In the genomic region with DNA sequence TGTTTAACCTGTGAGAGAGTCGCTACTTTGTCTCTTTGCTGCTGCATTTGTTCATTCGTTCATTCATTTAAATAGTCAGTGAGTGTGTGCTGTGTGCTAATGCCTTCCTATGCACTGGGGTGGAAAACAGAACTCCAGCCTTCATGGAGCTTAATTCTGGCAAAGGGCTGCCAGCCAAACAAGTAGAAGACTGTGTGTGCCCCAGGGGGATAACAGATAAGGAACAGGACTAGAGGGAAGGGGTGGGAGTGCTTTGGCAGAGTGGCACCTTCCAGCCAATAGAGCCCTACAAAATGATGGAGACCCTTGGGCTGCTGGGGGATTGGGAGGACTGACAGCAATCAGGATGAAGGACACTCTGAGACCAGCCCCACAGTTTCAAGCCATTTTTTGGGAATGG, we compare ENCODE assay signal across 21 cellular contexts.
DNase-seq lines count a peak whose midpoint lies in the region; ATAC-seq and TF ChIP-seq lines count a peak whose summit lies in the region.
"Had no signal": no experiment of that assay in that cellular context is flagged by ENCODE, and none has a peak within 500 bp of the region (broad histone marks: within the 10 kb centered on the region; RNA-seq: fewer than 3 reads in every experiment).

No MANE protein-coding gene starts in this region.

- H4K91ac ChIP-seq in IMR-90 (ENCODE audit: insufficient read depth, low read depth, low read length): no peak overlapping the region

- H3K4me1 ChIP-seq in IMR-90 (ENCODE audit: control insufficient read depth, insufficient read depth, low read length) (peaks cover 23% of the 10 kb centered on the region), right lobe of liver (no peaks in the 10 kb centered on the region)

- peaks cover 81% of the 10 kb centered on the region for H3K4me1 Mint-ChIP-seq in neural crest cell

- no peak overlapping the region for H2BK15ac ChIP-seq in IMR-90 (ENCODE audit: low read depth, low read length)

- H3K36me3 Mint-ChIP-seq in neural crest cell (ENCODE audit: low read depth): peaks cover 3% of the 10 kb centered on the region
- H3K36me3 Mint-ChIP-seq: natural killer cell had no signal

- H3K36me3 ChIP-seq in IMR-90 (ENCODE audit: control insufficient read depth, insufficient read depth, low read length) (no peaks in the 10 kb centered on the region), right lobe of liver (no peaks in the 10 kb centered on the region)
- H3K36me3 ChIP-seq: HAP-1, upper lobe of left lung had no signal

- H3K9me3 Mint-ChIP-seq in neural crest cell: no peaks in the 10 kb centered on the region
- H3K9me3 Mint-ChIP-seq: activated T-helper 1 cell treated with anti-CD3 and anti-CD28 coated beads, Interleukin-12 subunit alpha, Interleukin-12 subunit beta, Interleukin-2, Interleukin-4 antibody, amounts not matched to agents 30 ng/mL and 10 ng/mL and 1 ng/mL, durations not matched to agents 14 hours and 24 hours and 36 hours; natural killer cell had no signal

- TF ChIP-seq CTCF in AG04450 (IDR thresholded peaks at IDR 0.05; ENCODE audit: low read depth, low read length) (no peak), IMR-90 (conservative IDR thresholded peaks at IDR 0.05; ENCODE audit: low read depth, low read length) (no peak), neural crest cell (conservative IDR thresholded peaks at IDR 0.05) (no peak), right lobe of liver (IDR thresholded peaks at IDR 0.05) (no peak), lower leg skin (IDR thresholded peaks at IDR 0.05) (no peak)

- no peak overlapping the region for H3K14ac ChIP-seq in IMR-90 (replicated peaks; ENCODE audit: low read depth, low read length)

- no peak overlapping the region for H4K8ac ChIP-seq in IMR-90 (ENCODE audit: low read depth in 2 of 2, low read length in 2 of 2)

- TF ChIP-seq POLR2A in IMR-90 (IDR thresholded peaks at IDR 0.05; ENCODE audit: low read depth, low read length) (no peak), right lobe of liver (IDR thresholded peaks at IDR 0.05) (no peak), lower leg skin (IDR thresholded peaks at IDR 0.05) (no peak)

- H3K9me3 ChIP-seq in AG04450 (ENCODE audit: control insufficient read depth, insufficient read depth, low read length) (no peaks in the 10 kb centered on the region; the same call in 1 of the 2 replicates), IMR-90 (ENCODE audit: control insufficient read depth, insufficient read depth, low read length) (no peaks in the 10 kb centered on the region), right lobe of liver (no peaks in the 10 kb centered on the region)
- H3K9me3 ChIP-seq: A549, HAP-1, upper lobe of left lung had no signal

- no peak overlapping the region for H3K4ac ChIP-seq in IMR-90 (ENCODE audit: low read depth, low read length)

- no peak overlapping the region for H2AFZ ChIP-seq in IMR-90 (replicated peaks; ENCODE audit: low read length, poor library complexity)

- H3K27ac ChIP-seq in AG04450 (ENCODE audit: low read depth, low read length) (peak overlapping the region; percentile 0), IMR-90 (ENCODE audit: insufficient read depth, low read length) (no peak overlapping the region), caudate nucleus (ENCODE audit: low read depth, low read length) (peak overlapping the region; percentile 63), right lobe of liver (no peak overlapping the region)
- H3K27ac ChIP-seq: A549, upper lobe of left lung had no signal

- no peak overlapping the region for H2BK5ac ChIP-seq in IMR-90 (ENCODE audit: low read depth, low read length, poor library complexity, severe bottlenecking)

- peaks cover 3% of the 10 kb centered on the region; the same call in 1 of the 2 replicates for H4K20me1 ChIP-seq in IMR-90 (ENCODE audit: insufficient read depth, low read length)

- peaks cover 5% of the 10 kb centered on the region for H3K27me3 ChIP-seq in AG04450 (ENCODE audit: control insufficient read depth, insufficient read depth, low read length)
- H3K27me3 ChIP-seq in IMR-90 (ENCODE audit: control insufficient read depth, insufficient read depth, low read length): no peaks in the 10 kb centered on the region
- H3K27me3 ChIP-seq in right lobe of liver: no peaks in the 10 kb centered on the region
- H3K27me3 ChIP-seq: upper lobe of left lung had no signal

- H2AK5ac ChIP-seq in IMR-90 (ENCODE audit: low read depth, low read length): 0 out of 2 replicates have a peak overlapping the region, but pooled peaks have one; percentile 8

- H3K79me1 ChIP-seq in IMR-90 (ENCODE audit: low read depth in 1 of 2, low read length in 2 of 2): peaks cover 7 to 21% of the 10 kb centered on the region in 2 experiments

- intact Hi-C loops in IMR-90 (cut with micrococcal nuclease): no loop called here
- intact Hi-C loops in right lobe of liver (cut with DNase I): no loop called here
- intact Hi-C loops in lower leg skin (cut with DNase I; ENCODE audit: low total_unique reads): no loop called here

- in situ Hi-C loops in IMR-90 (cut with MboI; ENCODE audit: low sequenced_read_pairs): no loop called here

- H2AK9ac ChIP-seq in IMR-90 (replicated peaks; ENCODE audit: low read depth, low read length, poor library complexity): no peak overlapping the region

- POLR2A ChIA-PET in AG04450 (lab: Yijun Ruan, JAX) (no interaction called here), IMR-90 (lab: Charles Lee; ENCODE audit: unreplicated experiment) (no interaction called here)

- DNase-seq in AG04450 (ENCODE audit: low read depth, low spot score): no peak
- no peak for DNase-seq in IMR-90
- no peak for DNase-seq in caudate nucleus (lab: John Stamatoyannopoulos, UW)
- DNase-seq in neural crest cell (ENCODE audit: low read depth, low spot score): no peak
- DNase-seq in right lobe of liver: no peak
- DNase-seq in lower leg skin (ENCODE audit: low spot score in 2 of 2): no peak
- DNase-seq: left colon, natural killer cell, NCI-H1105 treated with DMSO at 0.1 percent for 48 hours, NCI-H2081, NCI-H226, NCI-H82, SHP77, T1000, upper lobe of left lung had no signal

- H4K5ac ChIP-seq in IMR-90 (ENCODE audit: low read depth, low read length): no peak overlapping the region

- no peak overlapping the region for H3K9ac ChIP-seq in IMR-90 (ENCODE audit: low read depth, low read length)

- no CpG with 5 or more reads among the region's 2 CpGs for WGBS in IMR-90 (ENCODE audit: extremely low coverage in 2 of 2, insufficient read length in 1 of 2), 2 experiments
- WGBS in right lobe of liver (ENCODE audit: insufficient coverage, low coverage, low lambda C conversion rate, missing lambda C conversion rate): 65% methylated on average over 2 of the region's 2 CpGs
- WGBS in lower leg skin, 2 donors: 85 to 89% methylated on average over 2 of the region's 2 CpGs

- H3K18ac ChIP-seq in IMR-90 (ENCODE audit: low read depth, low read length): no peak overlapping the region

- no peak overlapping the region for H2BK20ac ChIP-seq in IMR-90 (ENCODE audit: low read depth, low read length)

- ATAC-seq in IMR-90 (ENCODE audit: low read depth) (no peak), HG02970 (IDR thresholded peaks at IDR 0.05; ENCODE audit: low FRiP score, unreplicated experiment) (no peak), HG02588 (IDR thresholded peaks at IDR 0.05; ENCODE audit: unreplicated experiment) (no peak), right lobe of liver (no peak)
- ATAC-seq: A549; activated naive CD4-positive, alpha-beta T cell treated with anti-CD3 and anti-CD28 coated beads, Interleukin-2, amount 50 U/mL, for 72 hours; left colon; natural killer cell had no signal

- no peaks in the 10 kb centered on the region for H3K27me3 Mint-ChIP-seq in neural crest cell (ENCODE audit: low read depth)

- H3K4me3 Mint-ChIP-seq in neural crest cell: peak overlapping the region; percentile 71
- H3K4me3 Mint-ChIP-seq: activated T-helper 1 cell treated with anti-CD3 and anti-CD28 coated beads, Interleukin-12 subunit alpha, Interleukin-12 subunit beta, Interleukin-2, Interleukin-4 antibody, amounts not matched to agents 30 ng/mL and 10 ng/mL and 1 ng/mL, durations not matched to agents 14 hours and 24 hours and 36 hours; natural killer cell had no signal

- CTCF ChIA-PET in AG04450 (lab: Charles Lee): no interaction called here
- CTCF ChIA-PET in IMR-90 (lab: Yijun Ruan, JAX): no interaction called here

- H3K4me2 ChIP-seq in IMR-90 (ENCODE audit: low read depth, low read length): no peak overlapping the region
- H3K4me2 ChIP-seq: A549 had no signal

- peaks cover 17% of the 10 kb centered on the region for H3K9me1 ChIP-seq in IMR-90 (ENCODE audit: insufficient read depth, low read length)

- peak overlapping the region; percentile 55 for H3K27ac Mint-ChIP-seq in neural crest cell (ENCODE audit: unreplicated experiment)
- H3K27ac Mint-ChIP-seq: activated T-helper 1 cell treated with anti-CD3 and anti-CD28 coated beads, Interleukin-12 subunit alpha, Interleukin-12 subunit beta, Interleukin-2, Interleukin-4 antibody, amounts not matched to agents 30 ng/mL and 10 ng/mL and 1 ng/mL, durations not matched to agents 14 hours and 24 hours and 36 hours; natural killer cell had no signal

- H3K23ac ChIP-seq in IMR-90 (ENCODE audit: low read depth, low read length): no peak overlapping the region

- H3K4me3 ChIP-seq in AG04450 (ENCODE audit: low read depth, low read length) (no peak overlapping the region), IMR-90 (ENCODE audit: insufficient read depth, low read depth, low read length) (no peak overlapping the region), right lobe of liver (no peak overlapping the region), lower leg skin (ENCODE audit: low read depth, poor library complexity, severe bottlenecking) (no peak overlapping the region)
- H3K4me3 ChIP-seq: A549, HAP-1, upper lobe of left lung had no signal

- BruUV-seq in IMR-90 (replicated peaks; lab: Mats Ljungman, UMichigan): no TSS peak

- no peak overlapping the region for H2BK120ac ChIP-seq in IMR-90 (ENCODE audit: low read depth, low read length)

- TF ChIP-seq RAD21 in IMR-90 (IDR thresholded peaks at IDR 0.05; ENCODE audit: low read length): no peak

- dilution Hi-C loops in IMR-90 (cut with HindIII; ENCODE audit: low sequenced_read_pairs, unreplicated experiment): no loop called here

- H3K56ac ChIP-seq in IMR-90 (ENCODE audit: extremely low read depth, insufficient read depth, low read length): no peak overlapping the region

TF ChIP-seq in IMR-90, 13 proteins besides CTCF, POLR2A, EP300 and RAD21 (continues in another document):
- TF ChIP-seq, protein P1, sequence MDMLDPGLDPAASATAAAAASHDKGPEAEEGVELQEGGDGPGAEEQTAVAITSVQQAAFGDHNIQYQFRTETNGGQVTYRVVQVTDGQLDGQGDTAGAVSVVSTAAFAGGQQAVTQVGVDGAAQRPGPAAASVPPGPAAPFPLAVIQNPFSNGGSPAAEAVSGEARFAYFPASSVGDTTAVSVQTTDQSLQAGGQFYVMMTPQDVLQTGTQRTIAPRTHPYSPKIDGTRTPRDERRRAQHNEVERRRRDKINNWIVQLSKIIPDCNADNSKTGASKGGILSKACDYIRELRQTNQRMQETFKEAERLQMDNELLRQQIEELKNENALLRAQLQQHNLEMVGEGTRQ (IDR thresholded peaks at IDR 0.05; ENCODE audit: low read depth, low read length): no peak
- TF ChIP-seq CHD1 (IDR thresholded peaks at IDR 0.05; ENCODE audit: low read depth, low read length) (no peak), BHLHE40 (IDR thresholded peaks at IDR 0.05; ENCODE audit: low read depth, low read length) (no peak), FOS (IDR thresholded peaks at IDR 0.05; ENCODE audit: low read depth, low read length) (no peak), SMC3 (IDR thresholded peaks at IDR 0.05; ENCODE audit: low read depth, low read length) (no peak)

Comparison
In these comparisons a context has a peak if more than half of its experiments do, and no peak if none do; other contexts are left out.
1. H3K27ac ChIP-seq: peak in AG04450 (single experiment) and caudate nucleus (single experiment); none in IMR-90 (single experiment) and right lobe of liver (0 of 3).